Comparison of ENCODE assay signal across 1 cellular context in genomic region chr12:95996034-95996658, GRCh38.
TF ChIP-seq lines count a peak whose summit lies in the region.

Gene HAL (minus strand): TSS chr12:95996344. CDS start chr12:95995910, 434 bp downstream.

TF ChIP-seq in HepG2, 621 proteins besides CTCF, POLR2A, EP300 and RAD21 (continued from another document and continues in another):
- TF ChIP-seq, protein P1, sequence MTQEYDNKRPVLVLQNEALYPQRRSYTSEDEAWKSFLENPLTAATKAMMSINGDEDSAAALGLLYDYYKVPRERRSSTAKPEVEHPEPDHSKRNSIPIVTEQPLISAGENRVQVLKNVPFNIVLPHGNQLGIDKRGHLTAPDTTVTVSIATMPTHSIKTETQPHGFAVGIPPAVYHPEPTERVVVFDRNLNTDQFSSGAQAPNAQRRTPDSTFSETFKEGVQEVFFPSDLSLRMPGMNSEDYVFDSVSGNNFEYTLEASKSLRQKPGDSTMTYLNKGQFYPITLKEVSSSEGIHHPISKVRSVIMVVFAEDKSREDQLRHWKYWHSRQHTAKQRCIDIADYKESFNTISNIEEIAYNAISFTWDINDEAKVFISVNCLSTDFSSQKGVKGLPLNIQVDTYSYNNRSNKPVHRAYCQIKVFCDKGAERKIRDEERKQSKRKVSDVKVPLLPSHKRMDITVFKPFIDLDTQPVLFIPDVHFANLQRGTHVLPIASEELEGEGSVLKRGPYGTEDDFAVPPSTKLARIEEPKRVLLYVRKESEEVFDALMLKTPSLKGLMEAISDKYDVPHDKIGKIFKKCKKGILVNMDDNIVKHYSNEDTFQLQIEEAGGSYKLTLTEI (CRISPR knock-in tag; conservative IDR thresholded peaks at IDR 0.05): no peak
- peak; percentile 89 for TF ChIP-seq KDM3A (CRISPR knock-in tag; IDR thresholded peaks at IDR 0.05; ENCODE audit: low read depth)
- TF ChIP-seq CBX1 (IDR thresholded peaks at IDR 0.05; ENCODE audit: low read depth): no peak
- TF ChIP-seq ZNF615 (CRISPR knock-in tag; IDR thresholded peaks at IDR 0.05; ENCODE audit: borderline replicate concordance): no peak
- peak; percentile 90 for TF ChIP-seq PHF21A (CRISPR knock-in tag; IDR thresholded peaks at IDR 0.05)
- no peak for TF ChIP-seq FIP1L1 (IDR thresholded peaks at IDR 0.05; ENCODE audit: borderline replicate concordance, insufficient read depth, low read depth, low read length)
- TF ChIP-seq NR2C2 (CRISPR knock-in tag; IDR thresholded peaks at IDR 0.05; ENCODE audit: borderline replicate concordance): peak; percentile 88
- no peak for TF ChIP-seq PLRG1 (conservative IDR thresholded peaks at IDR 0.05)
- TF ChIP-seq ZMAT3 (CRISPR knock-in tag; conservative IDR thresholded peaks at IDR 0.05): peak; percentile 87
- TF ChIP-seq REL (CRISPR knock-in tag; conservative IDR thresholded peaks at IDR 0.05): no peak
- TF ChIP-seq SALL2 (CRISPR knock-in tag; IDR thresholded peaks at IDR 0.05): 0 out of 2 replicates have a peak, but pooled peaks have one; percentile 41
- TF ChIP-seq, protein P2, sequence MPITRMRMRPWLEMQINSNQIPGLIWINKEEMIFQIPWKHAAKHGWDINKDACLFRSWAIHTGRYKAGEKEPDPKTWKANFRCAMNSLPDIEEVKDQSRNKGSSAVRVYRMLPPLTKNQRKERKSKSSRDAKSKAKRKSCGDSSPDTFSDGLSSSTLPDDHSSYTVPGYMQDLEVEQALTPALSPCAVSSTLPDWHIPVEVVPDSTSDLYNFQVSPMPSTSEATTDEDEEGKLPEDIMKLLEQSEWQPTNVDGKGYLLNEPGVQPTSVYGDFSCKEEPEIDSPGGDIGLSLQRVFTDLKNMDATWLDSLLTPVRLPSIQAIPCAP (CRISPR knock-in tag; IDR thresholded peaks at IDR 0.05; ENCODE audit: low read depth): no peak; the same call in 1 of the 2 replicates
- no peak; the same call in 1 of the 2 replicates for TF ChIP-seq AHR (CRISPR knock-in tag; IDR thresholded peaks at IDR 0.05)
- peak; percentile 93 for TF ChIP-seq CREM (IDR thresholded peaks at IDR 0.05)
- TF ChIP-seq CREM (CRISPR knock-in tag; IDR thresholded peaks at IDR 0.05): no peak
- TF ChIP-seq ZNF33A (CRISPR knock-in tag; IDR thresholded peaks at IDR 0.05; ENCODE audit: borderline replicate concordance): peak; percentile 89; the same call in 1 of the 2 replicates
- TF ChIP-seq KDM4B (CRISPR knock-in tag; IDR thresholded peaks at IDR 0.05): peak; percentile 96
- TF ChIP-seq NR2F6 (IDR thresholded peaks at IDR 0.05): peak; percentile 95
- peak; percentile 94 for TF ChIP-seq NR2F6 (CRISPR knock-in tag; IDR thresholded peaks at IDR 0.05)
- peak; percentile 50; the same call in 1 of the 2 replicates for TF ChIP-seq ZNF547 (CRISPR knock-in tag; IDR thresholded peaks at IDR 0.05)
- TF ChIP-seq PRDM10 (CRISPR knock-in tag; IDR thresholded peaks at IDR 0.05; ENCODE audit: low read depth): peak; percentile 66; the same call in 1 of the 2 replicates
- TF ChIP-seq SOX5 (CRISPR knock-in tag; IDR thresholded peaks at IDR 0.05; ENCODE audit: borderline replicate concordance): peak; percentile 96
- peak; percentile 91 for TF ChIP-seq ZNF543 (CRISPR knock-in tag; IDR thresholded peaks at IDR 0.05)
- no peak for TF ChIP-seq ZNF558 (CRISPR knock-in tag; IDR thresholded peaks at IDR 0.05; ENCODE audit: borderline replicate concordance)
- TF ChIP-seq PHF8 (CRISPR knock-in tag; IDR thresholded peaks at IDR 0.05): no peak
- no peak for TF ChIP-seq ZNF7 (CRISPR knock-in tag; IDR thresholded peaks at IDR 0.05)
- TF ChIP-seq MZF1 (CRISPR knock-in tag; IDR thresholded peaks at IDR 0.05; ENCODE audit: borderline replicate concordance): no peak
- no peak for TF ChIP-seq ZNF260 (CRISPR knock-in tag; IDR thresholded peaks at IDR 0.05; ENCODE audit: borderline replicate concordance, low read depth)
- TF ChIP-seq IKZF4 (CRISPR knock-in tag; IDR thresholded peaks at IDR 0.05; ENCODE audit: borderline replicate concordance, low read depth, not compliant biosample characterization): no peak
- TF ChIP-seq SSRP1 (CRISPR knock-in tag; IDR thresholded peaks at IDR 0.05): no peak
- TF ChIP-seq, protein P3, sequence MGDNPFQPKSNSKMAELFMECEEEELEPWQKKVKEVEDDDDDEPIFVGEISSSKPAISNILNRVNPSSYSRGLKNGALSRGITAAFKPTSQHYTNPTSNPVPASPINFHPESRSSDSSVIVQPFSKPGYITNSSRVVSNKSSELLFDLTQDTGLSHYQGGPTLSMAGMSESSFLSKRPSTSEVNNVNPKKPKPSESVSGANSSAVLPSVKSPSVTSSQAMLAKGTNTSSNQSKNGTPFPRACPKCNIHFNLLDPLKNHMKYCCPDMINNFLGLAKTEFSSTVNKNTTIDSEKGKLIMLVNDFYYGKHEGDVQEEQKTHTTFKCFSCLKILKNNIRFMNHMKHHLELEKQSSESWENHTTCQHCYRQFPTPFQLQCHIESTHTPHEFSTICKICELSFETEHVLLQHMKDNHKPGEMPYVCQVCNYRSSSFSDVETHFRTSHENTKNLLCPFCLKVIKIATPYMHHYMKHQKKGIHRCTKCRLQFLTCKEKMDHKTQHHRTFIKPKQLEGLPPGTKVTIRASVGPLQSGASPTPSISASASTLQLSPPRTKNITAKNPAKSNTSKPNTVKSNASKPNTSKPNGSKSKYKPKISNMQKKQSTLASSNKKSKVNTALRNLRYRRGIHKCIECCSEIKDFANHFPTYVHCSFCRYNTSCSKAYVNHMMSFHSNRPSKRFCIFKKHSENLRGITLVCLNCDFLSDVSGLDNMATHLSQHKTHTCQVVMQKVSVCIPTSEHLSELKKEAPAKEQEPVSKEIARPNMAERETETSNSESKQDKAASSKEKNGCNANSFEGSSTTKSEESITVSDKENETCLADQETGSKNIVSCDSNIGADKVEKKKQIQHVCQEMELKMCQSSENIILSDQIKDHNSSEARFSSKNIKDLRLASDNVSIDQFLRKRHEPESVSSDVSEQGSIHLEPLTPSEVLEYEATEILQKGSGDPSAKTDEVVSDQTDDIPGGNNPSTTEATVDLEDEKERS (CRISPR knock-in tag; IDR thresholded peaks at IDR 0.05): 0 out of 2 replicates have a peak, but pooled peaks have one; percentile 59
- TF ChIP-seq NFIC (IDR thresholded peaks at IDR 0.05; ENCODE audit: low read length): peak; percentile 95
- 0 out of 2 replicates have a peak, but pooled peaks have one; percentile 50 for TF ChIP-seq EHMT2 (IDR thresholded peaks at IDR 0.05; ENCODE audit: borderline replicate concordance, low read depth, low read length)
- no peak for TF ChIP-seq ZNF17 (CRISPR knock-in tag; IDR thresholded peaks at IDR 0.05)
- TF ChIP-seq JUN (CRISPR knock-in tag; IDR thresholded peaks at IDR 0.05): peak; percentile 89
- no peak for TF ChIP-seq NFATC3 (CRISPR knock-in tag; IDR thresholded peaks at IDR 0.05)
- TF ChIP-seq ZSCAN22 (CRISPR knock-in tag; IDR thresholded peaks at IDR 0.05): peak; percentile 66; the same call in 1 of the 2 replicates
- TF ChIP-seq ZNF34 (CRISPR knock-in tag; IDR thresholded peaks at IDR 0.05; ENCODE audit: borderline replicate concordance): peak; percentile 91; the same call in 1 of the 2 replicates
- TF ChIP-seq ZBTB10 (CRISPR knock-in tag; IDR thresholded peaks at IDR 0.05; ENCODE audit: borderline replicate concordance): no peak
- TF ChIP-seq, protein P4, sequence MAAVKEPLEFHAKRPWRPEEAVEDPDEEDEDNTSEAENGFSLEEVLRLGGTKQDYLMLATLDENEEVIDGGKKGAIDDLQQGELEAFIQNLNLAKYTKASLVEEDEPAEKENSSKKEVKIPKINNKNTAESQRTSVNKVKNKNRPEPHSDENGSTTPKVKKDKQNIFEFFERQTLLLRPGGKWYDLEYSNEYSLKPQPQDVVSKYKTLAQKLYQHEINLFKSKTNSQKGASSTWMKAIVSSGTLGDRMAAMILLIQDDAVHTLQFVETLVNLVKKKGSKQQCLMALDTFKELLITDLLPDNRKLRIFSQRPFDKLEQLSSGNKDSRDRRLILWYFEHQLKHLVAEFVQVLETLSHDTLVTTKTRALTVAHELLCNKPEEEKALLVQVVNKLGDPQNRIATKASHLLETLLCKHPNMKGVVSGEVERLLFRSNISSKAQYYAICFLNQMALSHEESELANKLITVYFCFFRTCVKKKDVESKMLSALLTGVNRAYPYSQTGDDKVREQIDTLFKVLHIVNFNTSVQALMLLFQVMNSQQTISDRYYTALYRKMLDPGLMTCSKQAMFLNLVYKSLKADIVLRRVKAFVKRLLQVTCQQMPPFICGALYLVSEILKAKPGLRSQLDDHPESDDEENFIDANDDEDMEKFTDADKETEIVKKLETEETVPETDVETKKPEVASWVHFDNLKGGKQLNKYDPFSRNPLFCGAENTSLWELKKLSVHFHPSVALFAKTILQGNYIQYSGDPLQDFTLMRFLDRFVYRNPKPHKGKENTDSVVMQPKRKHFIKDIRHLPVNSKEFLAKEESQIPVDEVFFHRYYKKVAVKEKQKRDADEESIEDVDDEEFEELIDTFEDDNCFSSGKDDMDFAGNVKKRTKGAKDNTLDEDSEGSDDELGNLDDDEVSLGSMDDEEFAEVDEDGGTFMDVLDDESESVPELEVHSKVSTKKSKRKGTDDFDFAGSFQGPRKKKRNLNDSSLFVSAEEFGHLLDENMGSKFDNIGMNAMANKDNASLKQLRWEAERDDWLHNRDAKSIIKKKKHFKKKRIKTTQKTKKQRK (IDR thresholded peaks at IDR 0.05; ENCODE audit: low read length): no peak
- no peak for TF ChIP-seq THAP8 (CRISPR knock-in tag; IDR thresholded peaks at IDR 0.05; ENCODE audit: borderline replicate concordance)
- TF ChIP-seq ZNF138 (CRISPR knock-in tag; IDR thresholded peaks at IDR 0.05; ENCODE audit: low read depth): no peak
- TF ChIP-seq GFI1 (CRISPR knock-in tag; IDR thresholded peaks at IDR 0.05; ENCODE audit: borderline replicate concordance): peak; percentile 94
- TF ChIP-seq ZNF788 (CRISPR knock-in tag; IDR thresholded peaks at IDR 0.05; ENCODE audit: borderline replicate concordance): peak; percentile 80
- TF ChIP-seq, protein P5, sequence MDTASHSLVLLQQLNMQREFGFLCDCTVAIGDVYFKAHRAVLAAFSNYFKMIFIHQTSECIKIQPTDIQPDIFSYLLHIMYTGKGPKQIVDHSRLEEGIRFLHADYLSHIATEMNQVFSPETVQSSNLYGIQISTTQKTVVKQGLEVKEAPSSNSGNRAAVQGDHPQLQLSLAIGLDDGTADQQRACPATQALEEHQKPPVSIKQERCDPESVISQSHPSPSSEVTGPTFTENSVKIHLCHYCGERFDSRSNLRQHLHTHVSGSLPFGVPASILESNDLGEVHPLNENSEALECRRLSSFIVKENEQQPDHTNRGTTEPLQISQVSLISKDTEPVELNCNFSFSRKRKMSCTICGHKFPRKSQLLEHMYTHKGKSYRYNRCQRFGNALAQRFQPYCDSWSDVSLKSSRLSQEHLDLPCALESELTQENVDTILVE (CRISPR knock-in tag; IDR thresholded peaks at IDR 0.05): peak; percentile 88; the same call in 1 of the 2 replicates
- peak; percentile 56 for TF ChIP-seq ASH2L (IDR thresholded peaks at IDR 0.05; ENCODE audit: insufficient read length, low read depth, low read length)
